Comparison of ENCODE assay signal across 11 cellular contexts in the genomic region with DNA sequence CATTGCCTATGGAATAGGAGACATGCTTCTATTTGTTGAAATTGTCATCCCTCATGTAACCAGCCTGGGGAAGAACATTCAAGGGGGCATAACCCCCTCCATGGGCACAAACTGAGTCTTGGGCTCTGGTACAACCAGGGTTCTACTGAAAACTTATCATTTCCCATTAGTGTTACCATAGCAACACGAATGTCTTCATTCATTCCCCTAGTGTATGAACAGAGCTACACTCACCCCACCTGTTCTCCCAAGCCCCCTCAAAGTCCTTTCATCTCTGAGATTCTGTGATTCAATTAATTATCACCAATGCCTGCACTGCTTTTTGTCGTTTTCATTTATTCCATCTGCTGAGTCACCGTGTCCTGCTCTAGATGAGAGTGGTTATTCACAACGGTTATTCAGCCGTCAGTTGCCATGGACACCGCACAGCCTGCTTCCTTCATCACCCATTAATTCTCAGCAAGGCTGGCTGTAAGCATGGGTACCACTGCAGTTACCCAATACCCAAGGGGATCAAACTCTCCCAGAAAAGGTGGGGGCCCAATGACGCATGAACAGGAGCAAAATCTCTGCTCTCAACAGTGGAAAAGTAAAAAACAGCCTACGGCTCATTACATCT. TPM values are rescaled to one million over a fixed set of nuclear protein-coding genes. Genes with fewer than 3 reads are reported as not detected.
A peak's percentile ranks its signal among the peaks of the same experiment; 100 is the strongest.
DNase-seq lines count a peak whose midpoint lies in the region; ATAC-seq, FAIRE-seq and TF ChIP-seq lines count a peak whose summit lies in the region.
"Had no signal": no experiment of that assay in that cellular context is flagged by ENCODE, and none has a peak within 500 bp of the region (broad histone marks: within the 10 kb centered on the region; RNA-seq: fewer than 3 reads in every experiment).

No MANE protein-coding gene starts in this region.

- H3K27ac ChIP-seq in kidney (ENCODE audit: low read depth in 2 of 2, low read length in 2 of 2) (no peak overlapping the region), Karpas-422 (ENCODE audit: low read length) (no peak overlapping the region)
- H3K27ac ChIP-seq: PC-9 had no signal

- no peaks in the 10 kb centered on the region for H3K36me3 Mint-ChIP-seq in activated naive CD8-positive, alpha-beta T cell treated with anti-CD3 and anti-CD28 coated beads, Interleukin-2, amount 50 U/mL, for 24 hours (ENCODE audit: low read depth)

- H3K4me2 ChIP-seq in Karpas-422 (ENCODE audit: low read depth, low read length, poor library complexity, severe bottlenecking): no peak overlapping the region
- H3K4me2 ChIP-seq: PC-9 had no signal

- H3K79me2 ChIP-seq in Karpas-422 (ENCODE audit: low read length): no peaks in the 10 kb centered on the region

- H3K27me3 Mint-ChIP-seq in activated naive CD8-positive, alpha-beta T cell treated with anti-CD3 and anti-CD28 coated beads, Interleukin-2, amount 50 U/mL, for 24 hours: peaks cover 12% of the 10 kb centered on the region

- DNase-seq in Caki2 (ENCODE audit: low read depth) (peak; percentile 83), LHCN-M2 (ENCODE audit: low read depth) (peak; percentile 82), kidney (peak; percentile 88), germinal center (ENCODE audit: low spot score) (no peak), Karpas-422 (no peak)
- no peak for DNase-seq in activated naive CD8-positive, alpha-beta T cell treated with anti-CD3 and anti-CD28 coated beads, Interleukin-2, amount 50 U/mL, for 24 hours
- DNase-seq: activated CD8-positive, alpha-beta memory T cell treated with anti-CD3 and anti-CD28 coated beads, Interleukin-2, amount 50 U/mL, for 4 hours; PC-9 had no signal

- no peak for TF ChIP-seq CTCF in kidney (IDR thresholded peaks at IDR 0.05; ENCODE audit: borderline replicate concordance, extremely low read depth, insufficient read depth)

- H3K9me2 ChIP-seq in Karpas-422 (replicated peaks; ENCODE audit: insufficient read depth, low read length): no peaks in the 10 kb centered on the region

- FAIRE-seq in kidney (lab: Jason Lieb, UNC): no peak

- H3K4me1 ChIP-seq in kidney (ENCODE audit: control insufficient read depth in 1 of 2, insufficient read depth in 1 of 2, low read depth in 1 of 2, low read length in 2 of 2): no peaks in the 10 kb centered on the region
- no peaks in the 10 kb centered on the region for H3K4me1 ChIP-seq in Karpas-422 (ENCODE audit: low read length)

- intact Hi-C loops in kidney (cut with DNase I): no loop called here

- H3K27ac Mint-ChIP-seq in activated naive CD8-positive, alpha-beta T cell treated with anti-CD3 and anti-CD28 coated beads, Interleukin-2, amount 50 U/mL, for 24 hours: no peak overlapping the region

- H3K9me3 Mint-ChIP-seq in activated naive CD8-positive, alpha-beta T cell treated with anti-CD3 and anti-CD28 coated beads, Interleukin-2, amount 50 U/mL, for 24 hours: no peaks in the 10 kb centered on the region

- no peaks in the 10 kb centered on the region for H4K20me1 ChIP-seq in Karpas-422 (ENCODE audit: insufficient read depth, low read depth, low read length)

- H3K4me1 Mint-ChIP-seq in activated naive CD8-positive, alpha-beta T cell treated with anti-CD3 and anti-CD28 coated beads, Interleukin-2, amount 50 U/mL, for 24 hours: peaks cover 4% of the 10 kb centered on the region

- H3K27me3 ChIP-seq in Karpas-422 (ENCODE audit: low read length): no peaks in the 10 kb centered on the region

- no peak overlapping the region for H3K4me3 ChIP-seq in kidney (ENCODE audit: low read length in 2 of 2)
- no peak overlapping the region for H3K4me3 ChIP-seq in Karpas-422 (ENCODE audit: low read length)
- H3K4me3 ChIP-seq: PC-9 had no signal

- peak; percentile 65 for ATAC-seq in activated naive CD8-positive, alpha-beta T cell treated with anti-CD3 and anti-CD28 coated beads, Interleukin-2, amount 50 U/mL, for 24 hours
- no peak for ATAC-seq in GM19395 (IDR thresholded peaks at IDR 0.05; ENCODE audit: unreplicated experiment)
- no peak for ATAC-seq in HG02840 (IDR thresholded peaks at IDR 0.05; ENCODE audit: low FRiP score, unreplicated experiment)

- H2AFZ ChIP-seq in Karpas-422 (ENCODE audit: low read length): no peak overlapping the region
- H2AFZ ChIP-seq: PC-9 had no signal

- no peaks in the 10 kb centered on the region for H3K9me3 ChIP-seq in kidney (ENCODE audit: control insufficient read depth in 1 of 2, low read length in 2 of 2)
- H3K9me3 ChIP-seq in Karpas-422 (ENCODE audit: low read length): no peaks in the 10 kb centered on the region

- H3K36me3 ChIP-seq in kidney (ENCODE audit: control insufficient read depth in 1 of 2, insufficient read depth in 2 of 2, low read length in 2 of 2) (no peaks in the 10 kb centered on the region), Karpas-422 (ENCODE audit: insufficient read depth, low read length) (no peaks in the 10 kb centered on the region)

- no peak overlapping the region for H3K9ac ChIP-seq in kidney (ENCODE audit: low read length in 2 of 2)
- no peak overlapping the region for H3K9ac ChIP-seq in Karpas-422 (ENCODE audit: low read length)

- H3K4me3 Mint-ChIP-seq in activated naive CD8-positive, alpha-beta T cell treated with anti-CD3 and anti-CD28 coated beads, Interleukin-2, amount 50 U/mL, for 24 hours: no peak overlapping the region

- in situ Hi-C loops in Caki2 (cut with HindIII; ENCODE audit: low pct_unique_long_range_greater_than_20kb, low sequenced_read_pairs): loop anchor here (25.0 kb wide), 2 partner anchors 102 to 277 kb away; a partner anchor contains a TSS

RNA-seq across cellular contexts. Expression of a gene that starts 1.6 kb away (rescaled TPM):
- total RNA-seq in Caki2 (2014; rRNA removed; shearing (Covaris generic); ENCODE audit: low replicate concordance): not detected in 2 replicates
- total RNA-seq in LHCN-M2 (2014; rRNA removed): not detected in 2 replicates
- not detected for polyA plus RNA-seq in LHCN-M2 (2012)
- total RNA-seq in kidney: not detected
- polyA plus RNA-seq in kidney (ENCODE audit: insufficient read depth, low read depth, low replicate concordance): not detected
- not detected in 2 replicates for total RNA-seq in Karpas-422 (2014; rRNA removed; shearing (Covaris generic); ENCODE audit: low replicate concordance)
- total RNA-seq: glomerular endothelial cell had no signal

RNA-seq across cellular contexts. Expression of a gene that starts 21.9 kb away (rescaled TPM):
- total RNA-seq in Caki2 (2014; rRNA removed; shearing (Covaris generic); ENCODE audit: low replicate concordance): 25.4 and 50.9 TPM in 2 replicates
- 56.9 and 63.7 TPM in 2 replicates for total RNA-seq in LHCN-M2 (2014; rRNA removed)
- 768 TPM for polyA plus RNA-seq in LHCN-M2 (2012)
- 842 TPM for total RNA-seq in kidney
- polyA plus RNA-seq in kidney (ENCODE audit: insufficient read depth, low read depth, low replicate concordance): 1,166 TPM
- 101 and 172 TPM in 2 replicates for total RNA-seq in Karpas-422 (2014; rRNA removed; shearing (Covaris generic); ENCODE audit: low replicate concordance)

RNA-seq across cellular contexts. Expression of a gene that starts 23.9 kb away (rescaled TPM):
- total RNA-seq in Caki2 (2014; rRNA removed; shearing (Covaris generic); ENCODE audit: low replicate concordance): not detected in 2 replicates
- total RNA-seq in LHCN-M2 (2014; rRNA removed): under 0.01 TPM in 1 of 2 replicates, not detected in the other
- polyA plus RNA-seq in LHCN-M2 (2012): 0.01 TPM
- 1.3 TPM for total RNA-seq in kidney
- polyA plus RNA-seq in kidney (ENCODE audit: insufficient read depth, low read depth, low replicate concordance): 0.99 TPM
- 0.04 and 0.48 TPM in 2 replicates for total RNA-seq in Karpas-422 (2014; rRNA removed; shearing (Covaris generic); ENCODE audit: low replicate concordance)

Comparison
In these comparisons a context has a peak if more than half of its experiments do, and no peak if none do; other contexts are left out.
1. DNase-seq: peak in Caki2 (single experiment), LHCN-M2 (single experiment) and kidney (single experiment); none in activated naive CD8-positive, alpha-beta T cell treated with anti-CD3 and anti-CD28 coated beads, Interleukin-2, amount 50 U/mL, for 24 hours (single experiment), germinal center (single experiment) and Karpas-422 (single experiment).